11 cellular contexts compared by ENCODE assay signal in genomic region chr11:36249271-36249670, GRCh38. TPM values are rescaled to one million over a fixed set of nuclear protein-coding genes. Genes with fewer than 3 reads are reported as not detected.
DNase-seq lines count a peak whose midpoint lies in the region; ATAC-seq and TF ChIP-seq lines count a peak whose summit lies in the region.
"Had no signal": no experiment of that assay in that cellular context is flagged by ENCODE, and none has a peak within 500 bp of the region (broad histone marks: within the 10 kb centered on the region; RNA-seq: fewer than 3 reads in every experiment).

No MANE protein-coding gene starts in this region.

- H3K9me3 ChIP-seq in osteoblast (ENCODE audit: low read depth, low read length) (no peaks in the 10 kb centered on the region), A673 (ENCODE audit: low read depth, low read length, poor library complexity, severe bottlenecking) (no peaks in the 10 kb centered on the region)

- TF ChIP-seq CTCF in GM10266 (IDR thresholded peaks at IDR 0.05; ENCODE audit: control insufficient read depth, insufficient read depth, low read depth, missing control alignments) = no peak
- TF ChIP-seq CTCF in osteoblast (IDR thresholded peaks at IDR 0.05; ENCODE audit: extremely low read depth, low read depth, low read length) = no peak
- no peak for TF ChIP-seq CTCF in A673 (conservative IDR thresholded peaks at IDR 0.05; ENCODE audit: low read depth, low read length)
- no peak for TF ChIP-seq CTCF in type B pancreatic cell (conservative IDR thresholded peaks at IDR 0.05)

- peaks cover 12% of the 10 kb centered on the region for H3K9me3 Mint-ChIP-seq in type B pancreatic cell
- H3K9me3 Mint-ChIP-seq: activated CD4-positive, alpha-beta memory T cell treated with anti-CD3 and anti-CD28 coated beads for 36 hours had no signal

- H3K4me1 ChIP-seq in osteoblast (ENCODE audit: insufficient read depth, low read length) (peaks cover 15% of the 10 kb centered on the region), A673 (ENCODE audit: insufficient read depth, low read length, poor library complexity, severe bottlenecking) (no peaks in the 10 kb centered on the region)

- H3K27ac ChIP-seq in osteoblast (ENCODE audit: low read depth, low read length) (peak overlapping the region; percentile 21), A673 (ENCODE audit: low read depth, low read length, poor library complexity, severe bottlenecking) (no peak overlapping the region)
- H3K27ac ChIP-seq: PC-9 had no signal

- DNase-seq in GM10266 (ENCODE audit: extremely low spot score) (peak; percentile 23), MV-4-11 (lab: John Stamatoyannopoulos, UW) (peak; percentile 56), dedifferentiated amniotic fluid mesenchymal stem cell (ENCODE audit: extremely low spot score) (peak; percentile 60), osteoblast (ENCODE audit: insufficient read length, low spot score, missing footprints) (peak; percentile 71), A673 (ENCODE audit: low spot score) (no peak), type B pancreatic cell (ENCODE audit: extremely low spot score, unreplicated experiment) (no peak)
- DNase-seq: activated CD4-positive, alpha-beta memory T cell treated with anti-CD3 and anti-CD28 coated beads for 36 hours; stimulated activated naive CD4-positive, alpha-beta T cell had no signal

- H3K4me3 Mint-ChIP-seq in type B pancreatic cell = no peak overlapping the region
- H3K4me3 Mint-ChIP-seq: activated CD4-positive, alpha-beta memory T cell treated with anti-CD3 and anti-CD28 coated beads for 36 hours had no signal

- CTCF ChIA-PET in A673 (lab: Charles Lee) = interaction anchor here (1.2 to 2.1 kb wide), 3 partner anchors 10 to 17 kb away, joined by 3 to 6 read pairs (median 5); no protein-coding TSS in a partner anchor

- H3K36me3 ChIP-seq in osteoblast (ENCODE audit: insufficient read depth, low read length) (no peaks in the 10 kb centered on the region), A673 (ENCODE audit: insufficient read depth, low read length, poor library complexity, severe bottlenecking) (no peaks in the 10 kb centered on the region)

- no peaks in the 10 kb centered on the region for H3K36me3 Mint-ChIP-seq in type B pancreatic cell
- H3K36me3 Mint-ChIP-seq: activated CD4-positive, alpha-beta memory T cell treated with anti-CD3 and anti-CD28 coated beads for 36 hours had no signal

- no peak overlapping the region for H2AFZ ChIP-seq in osteoblast (ENCODE audit: low read length)
- H2AFZ ChIP-seq: PC-9 had no signal

- H4K20me1 ChIP-seq in osteoblast (ENCODE audit: insufficient read depth, low read length) = no peaks in the 10 kb centered on the region

- no peak for ATAC-seq in HG02798 (IDR thresholded peaks at IDR 0.05; ENCODE audit: poor library complexity, unreplicated experiment)
- ATAC-seq in activated CD4-positive, CD25-positive, alpha-beta regulatory T cell treated with anti-CD3 and anti-CD28 coated beads, Interleukin-2, amount 50 U/mL, for 24 hours = no peak

- intact Hi-C loops in A673 (cut with micrococcal nuclease; ENCODE audit: unreplicated experiment) = no loop called here

- peaks cover 11% of the 10 kb centered on the region for H3K27me3 ChIP-seq in osteoblast (ENCODE audit: insufficient read depth, low read length)
- H3K27me3 ChIP-seq in A673 (replicated peaks; ENCODE audit: insufficient read depth, low read depth, low read length, poor library complexity) = peaks cover 42% of the 10 kb centered on the region

- H3K4me2 ChIP-seq in osteoblast (ENCODE audit: insufficient read depth, low read length) = peak overlapping the region; percentile 59
- H3K4me2 ChIP-seq: PC-9 had no signal

- H3K4me3 ChIP-seq in osteoblast (ENCODE audit: insufficient read depth, low read length) = peak overlapping the region; percentile 26
- H3K4me3 ChIP-seq in A673 (ENCODE audit: low read depth, low read length, poor library complexity, severe bottlenecking) = no peak overlapping the region
- H3K4me3 ChIP-seq: PC-9 had no signal

- peaks cover 6% of the 10 kb centered on the region for H3K27me3 Mint-ChIP-seq in type B pancreatic cell

- POLR2A ChIA-PET in A673 (lab: Charles Lee; ENCODE audit: low non-redundant PET) = no interaction called here

- H3K79me2 ChIP-seq in osteoblast (ENCODE audit: insufficient read depth, low read length) = no peaks in the 10 kb centered on the region

- no TSS peak for BruUV-seq in A673 (replicated peaks; lab: Mats Ljungman, UMichigan)

- H3K27ac Mint-ChIP-seq in type B pancreatic cell = no peak overlapping the region
- H3K27ac Mint-ChIP-seq: activated CD4-positive, alpha-beta memory T cell treated with anti-CD3 and anti-CD28 coated beads for 36 hours had no signal

- peaks cover 23% of the 10 kb centered on the region for H3K4me1 Mint-ChIP-seq in type B pancreatic cell (ENCODE audit: unreplicated experiment)

RNA-seq across cellular contexts. Expression of gene COMMD9, which starts 40.0 kb away (rescaled TPM):
- total RNA-seq in osteoblast = 39.5 and 52.5 TPM in 2 replicates
- total RNA-seq in A673 (2021) = 147 and 154 TPM in 2 replicates
- total RNA-seq in type B pancreatic cell (ENCODE audit: low replicate concordance) = 69.0 and 73.9 TPM in 2 replicates

RNA-seq across cellular contexts. Expression of gene PRR5L, which starts 46.8 kb away (rescaled TPM):
- 9.8 and 18.6 TPM in 2 replicates for total RNA-seq in osteoblast
- 76.1 and 102 TPM in 2 replicates for total RNA-seq in A673 (2021)
- 10.7 and 11.0 TPM in 2 replicates for total RNA-seq in type B pancreatic cell (ENCODE audit: low replicate concordance)

Comparison
In these comparisons a context has a peak if more than half of its experiments do, and no peak if none do; other contexts are left out.
1. DNase-seq: peak in GM10266 (single experiment), MV-4-11 (single experiment), dedifferentiated amniotic fluid mesenchymal stem cell (single experiment) and osteoblast (single experiment); none in A673 (single experiment) and type B pancreatic cell (single experiment).